In the genomic region with DNA sequence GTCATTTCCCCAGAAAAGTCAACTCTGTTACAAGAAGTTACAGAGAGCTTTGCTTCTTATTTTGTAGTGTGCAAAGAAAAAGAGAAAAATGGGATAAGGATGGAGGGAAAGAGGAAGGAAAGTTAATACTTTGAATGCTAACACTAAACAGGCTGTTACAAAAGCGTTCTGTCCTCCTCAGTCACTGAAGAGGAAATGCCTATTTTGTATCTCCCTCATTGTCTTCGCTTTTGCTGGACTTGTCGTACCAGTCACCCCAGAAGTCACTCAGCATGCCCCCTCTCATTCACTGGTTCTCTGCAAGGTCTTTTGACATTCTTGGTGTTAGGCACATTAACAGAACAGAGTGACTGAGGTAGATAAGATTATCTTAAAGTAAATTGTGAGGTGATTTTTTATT, we compare ENCODE assay signal across 1 cellular context.
TF ChIP-seq lines count a peak whose summit lies in the region.

No MANE protein-coding gene starts in this region.

TF ChIP-seq in WTC11, 78 proteins besides CTCF, POLR2A, EP300 and RAD21 (continued from another document):
- TF ChIP-seq, protein P1, sequence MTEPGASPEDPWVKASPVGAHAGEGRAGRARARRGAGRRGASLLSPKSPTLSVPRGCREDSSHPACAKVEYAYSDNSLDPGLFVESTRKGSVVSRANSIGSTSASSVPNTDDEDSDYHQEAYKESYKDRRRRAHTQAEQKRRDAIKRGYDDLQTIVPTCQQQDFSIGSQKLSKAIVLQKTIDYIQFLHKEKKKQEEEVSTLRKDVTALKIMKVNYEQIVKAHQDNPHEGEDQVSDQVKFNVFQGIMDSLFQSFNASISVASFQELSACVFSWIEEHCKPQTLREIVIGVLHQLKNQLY (CRISPR knock-in tag; IDR thresholded peaks at IDR 0.05): no peak
- TF ChIP-seq, protein P2, sequence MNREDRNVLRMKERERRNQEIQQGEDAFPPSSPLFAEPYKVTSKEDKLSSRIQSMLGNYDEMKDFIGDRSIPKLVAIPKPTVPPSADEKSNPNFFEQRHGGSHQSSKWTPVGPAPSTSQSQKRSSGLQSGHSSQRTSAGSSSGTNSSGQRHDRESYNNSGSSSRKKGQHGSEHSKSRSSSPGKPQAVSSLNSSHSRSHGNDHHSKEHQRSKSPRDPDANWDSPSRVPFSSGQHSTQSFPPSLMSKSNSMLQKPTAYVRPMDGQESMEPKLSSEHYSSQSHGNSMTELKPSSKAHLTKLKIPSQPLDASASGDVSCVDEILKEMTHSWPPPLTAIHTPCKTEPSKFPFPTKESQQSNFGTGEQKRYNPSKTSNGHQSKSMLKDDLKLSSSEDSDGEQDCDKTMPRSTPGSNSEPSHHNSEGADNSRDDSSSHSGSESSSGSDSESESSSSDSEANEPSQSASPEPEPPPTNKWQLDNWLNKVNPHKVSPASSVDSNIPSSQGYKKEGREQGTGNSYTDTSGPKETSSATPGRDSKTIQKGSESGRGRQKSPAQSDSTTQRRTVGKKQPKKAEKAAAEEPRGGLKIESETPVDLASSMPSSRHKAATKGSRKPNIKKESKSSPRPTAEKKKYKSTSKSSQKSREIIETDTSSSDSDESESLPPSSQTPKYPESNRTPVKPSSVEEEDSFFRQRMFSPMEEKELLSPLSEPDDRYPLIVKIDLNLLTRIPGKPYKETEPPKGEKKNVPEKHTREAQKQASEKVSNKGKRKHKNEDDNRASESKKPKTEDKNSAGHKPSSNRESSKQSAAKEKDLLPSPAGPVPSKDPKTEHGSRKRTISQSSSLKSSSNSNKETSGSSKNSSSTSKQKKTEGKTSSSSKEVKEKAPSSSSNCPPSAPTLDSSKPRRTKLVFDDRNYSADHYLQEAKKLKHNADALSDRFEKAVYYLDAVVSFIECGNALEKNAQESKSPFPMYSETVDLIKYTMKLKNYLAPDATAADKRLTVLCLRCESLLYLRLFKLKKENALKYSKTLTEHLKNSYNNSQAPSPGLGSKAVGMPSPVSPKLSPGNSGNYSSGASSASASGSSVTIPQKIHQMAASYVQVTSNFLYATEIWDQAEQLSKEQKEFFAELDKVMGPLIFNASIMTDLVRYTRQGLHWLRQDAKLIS (CRISPR knock-in tag; IDR thresholded peaks at IDR 0.05; ENCODE audit: borderline replicate concordance): no peak
- TF ChIP-seq TEAD1 (CRISPR knock-in tag; IDR thresholded peaks at IDR 0.05) (no peak), ZNF263 (CRISPR knock-in tag; IDR thresholded peaks at IDR 0.05; ENCODE audit: low read depth) (no peak), TP53 (CRISPR knock-in tag; IDR thresholded peaks at IDR 0.05) (no peak), TEAD4 (CRISPR knock-in tag; IDR thresholded peaks at IDR 0.05) (no peak), RELA (CRISPR knock-in tag; IDR thresholded peaks at IDR 0.05; ENCODE audit: borderline replicate concordance) (no peak), E2F4 (CRISPR knock-in tag; IDR thresholded peaks at IDR 0.05; ENCODE audit: borderline replicate concordance, low read depth) (no peak), NFE2L1 (CRISPR knock-in tag; IDR thresholded peaks at IDR 0.05) (no peak), ZNF232 (CRISPR knock-in tag; IDR thresholded peaks at IDR 0.05) (no peak)
